Comparison of ENCODE assay signal across 8 cellular contexts in genomic region chr2:119826370-119826961, GRCh38.
DNase-seq lines count a peak whose midpoint lies in the region; ATAC-seq and TF ChIP-seq lines count a peak whose summit lies in the region.

No MANE protein-coding gene starts in this region.

- H3K4me3 Mint-ChIP-seq in T-cell (no peak overlapping the region), endodermal cell (no peak overlapping the region), natural killer cell (no peak overlapping the region)

- H3K36me3 Mint-ChIP-seq in T-cell (peaks cover 22% of the 10 kb centered on the region), endodermal cell (ENCODE audit: low read depth) (peaks cover 29% of the 10 kb centered on the region), natural killer cell (peaks cover 8% of the 10 kb centered on the region)

- H3K27ac Mint-ChIP-seq in T-cell (no peak overlapping the region), endodermal cell (no peak overlapping the region), natural killer cell (no peak overlapping the region)

- POLR2A ChIA-PET in T-cell (lab: Charles Lee): interaction anchor here in 1 of 2 donors (0.5 kb wide), 1 partner anchor 17 kb away, joined by 9 read pairs; no protein-coding TSS in a partner anchor

- TF ChIP-seq EP300 in suprapubic skin (IDR thresholded peaks at IDR 0.05) (no peak), sigmoid colon (IDR thresholded peaks at IDR 0.05) (no peak)

- CTCF ChIA-PET in T-cell (lab: Charles Lee): interaction anchor here (0.6 to 1.1 kb wide), 8 partner anchors 17 to 184 kb away, joined by 3 read pairs; no protein-coding TSS in a partner anchor

- H3K27me3 ChIP-seq in endodermal cell (ENCODE audit: control insufficient read depth, insufficient read depth, low read length, poor library complexity, severe bottlenecking): no peaks in the 10 kb centered on the region
- no peaks in the 10 kb centered on the region for H3K27me3 ChIP-seq in suprapubic skin
- no peaks in the 10 kb centered on the region for H3K27me3 ChIP-seq in sigmoid colon

- TF ChIP-seq CTCF in AG09319 (IDR thresholded peaks at IDR 0.05; ENCODE audit: low read depth, low read length): peak; percentile 43
- peak; percentile 83 for TF ChIP-seq CTCF in endodermal cell (conservative IDR thresholded peaks at IDR 0.05)
- peak; percentile 74 for TF ChIP-seq CTCF in natural killer cell (IDR thresholded peaks at IDR 0.05)
- TF ChIP-seq CTCF in suprapubic skin (IDR thresholded peaks at IDR 0.05): no peak
- peak in 1 of 4 experiments; percentile 13 for TF ChIP-seq CTCF in sigmoid colon (IDR thresholded peaks at IDR 0.05)

- ATAC-seq in HG03342 (IDR thresholded peaks at IDR 0.05; ENCODE audit: unreplicated experiment) (peak; percentile 74), T-cell (replicated peaks in 1 of 4) (peak; percentile 67 to 83 (median 72)), natural killer cell (peak; percentile 70 to 84 (median 76))

- H3K4me3 ChIP-seq in endodermal cell (ENCODE audit: low read length) (no peak overlapping the region), suprapubic skin (no peak overlapping the region), sigmoid colon (no peak overlapping the region)

- DNase-seq in AG09319 (ENCODE audit: extremely low read depth, low read depth): no peak
- peak; percentile 12 for DNase-seq in GF-D8 (lab: John Stamatoyannopoulos, UW)
- DNase-seq in T-cell: peak in 31 of 34 experiments; percentile 11 to 55 (median 34)
- DNase-seq in endodermal cell: peak; percentile 71
- no peak for DNase-seq in natural killer cell
- DNase-seq in suprapubic skin (ENCODE audit: low spot score in 2 of 2): no peak
- no peak for DNase-seq in sigmoid colon

- H3K9me3 Mint-ChIP-seq in T-cell (peaks cover 0 to 10% (median 2%) of the 10 kb centered on the region in 3 donors), endodermal cell (peaks cover 17% of the 10 kb centered on the region), natural killer cell (peaks cover 0 to 2% of the 10 kb centered on the region in 2 donors)

- H3K9ac ChIP-seq in endodermal cell (ENCODE audit: extremely low read depth, low read length, poor library complexity, severe bottlenecking): no peak overlapping the region

- 84 to 90% methylated on average over 2 to 5 of the region's 5 CpGs for WGBS in endodermal cell (ENCODE audit: insufficient coverage in 1 of 2, insufficient read length in 1 of 2), 2 experiments
- 78% methylated on average over 5 of the region's 5 CpGs for WGBS in suprapubic skin
- 71 to 78% methylated on average over 5 of the region's 5 CpGs for WGBS in sigmoid colon, 2 donors

- TF ChIP-seq POLR2A in suprapubic skin (IDR thresholded peaks at IDR 0.05): no peak
- TF ChIP-seq POLR2A in sigmoid colon (IDR thresholded peaks at IDR 0.05): no peak

- H3K4me1 ChIP-seq in endodermal cell (ENCODE audit: control insufficient read depth, insufficient read depth, low read length) (no peaks in the 10 kb centered on the region), suprapubic skin (no peaks in the 10 kb centered on the region), sigmoid colon (peaks cover 0 to 8% (median 2%) of the 10 kb centered on the region in 4 donors)

- H3K4me1 Mint-ChIP-seq in T-cell (peaks cover 43 to 66% (median 62%) of the 10 kb centered on the region in 3 donors), endodermal cell (peaks cover 12% of the 10 kb centered on the region), natural killer cell (peaks cover 37 to 59% of the 10 kb centered on the region in 2 donors)

- no peak overlapping the region for H3K27ac ChIP-seq in endodermal cell (ENCODE audit: low read depth, low read length)
- no peak overlapping the region for H3K27ac ChIP-seq in suprapubic skin
- H3K27ac ChIP-seq in sigmoid colon: no peak overlapping the region

- peaks cover 21% of the 10 kb centered on the region for H3K9me3 ChIP-seq in endodermal cell (ENCODE audit: control insufficient read depth, low read length)
- H3K9me3 ChIP-seq in suprapubic skin: peaks cover 7% of the 10 kb centered on the region
- H3K9me3 ChIP-seq in sigmoid colon: no peaks in the 10 kb centered on the region

- intact Hi-C loops in natural killer cell (cut with micrococcal nuclease) (loop anchor here (1.0 kb wide), 2 partner anchors 73 to 123 kb away; no protein-coding TSS in a partner anchor), sigmoid colon (cut with DNase I) (no loop called here)

- H3K27me3 Mint-ChIP-seq in T-cell (no peaks in the 10 kb centered on the region), endodermal cell (ENCODE audit: insufficient read depth) (no peaks in the 10 kb centered on the region), natural killer cell (ENCODE audit: low read depth in 2 of 2) (no peaks in the 10 kb centered on the region)

- H3K36me3 ChIP-seq in endodermal cell (ENCODE audit: control insufficient read depth, insufficient read depth, low read length) (no peaks in the 10 kb centered on the region), suprapubic skin (no peaks in the 10 kb centered on the region), sigmoid colon (no peaks in the 10 kb centered on the region)

Comparison
In these comparisons a context has a peak if more than half of its experiments do, and no peak if none do; other contexts are left out.
1. DNase-seq: peak in GF-D8 (single experiment), T-cell (31 of 34) and endodermal cell (single experiment); none in AG09319 (single experiment), natural killer cell (single experiment), suprapubic skin (0 of 2) and sigmoid colon (single experiment).
2. CTCF ChIP-seq: peak in AG09319 (single experiment), endodermal cell (single experiment) and natural killer cell (single experiment); none in suprapubic skin (0 of 2).
3. Peak in every context shown above with its lines, with median percentiles within 50 percentile points of each other: ATAC-seq.